5 cellular contexts compared by ENCODE assay signal in the genomic region with DNA sequence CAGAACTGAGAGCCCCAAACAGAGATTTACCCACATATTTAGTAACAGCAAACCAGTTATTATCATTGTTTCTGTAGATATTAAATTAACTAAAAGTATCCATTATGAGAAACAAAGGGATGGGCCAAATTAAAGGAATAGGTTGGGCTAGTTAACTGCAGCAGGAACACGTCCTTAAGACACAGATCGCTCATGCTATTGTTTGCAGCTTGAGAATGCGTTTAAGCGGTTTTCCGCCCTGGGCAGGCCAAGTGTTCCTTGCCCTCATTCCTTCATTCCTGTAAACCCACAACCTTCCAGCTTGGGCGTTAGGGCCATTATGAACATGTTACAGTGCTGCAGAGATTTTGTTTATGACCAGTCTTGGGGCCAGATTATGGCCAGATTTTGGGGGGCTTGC. TPM values are rescaled to one million over a fixed set of nuclear protein-coding genes. Genes with fewer than 3 reads are reported as not detected.
"Had no signal": no experiment of that assay in that cellular context is flagged by ENCODE, and none has a peak within 500 bp of the region (broad histone marks: within the 10 kb centered on the region; RNA-seq: fewer than 3 reads in every experiment).

No MANE protein-coding gene starts in this region.

RNA-seq across cellular contexts. Expression of a gene that starts 21.4 kb away (rescaled TPM):
- total RNA-seq: GM23248, HFFc6, IMR-90 had no signal
- polyA plus RNA-seq: GM23248, IMR-90 had no signal

RNA-seq across cellular contexts. Expression of a gene that starts 25.0 kb away (rescaled TPM):
- total RNA-seq: GM23248, H9, HFFc6, HT1080, IMR-90 had no signal
- polyA plus RNA-seq: GM23248, IMR-90 had no signal
